In the genomic region with DNA sequence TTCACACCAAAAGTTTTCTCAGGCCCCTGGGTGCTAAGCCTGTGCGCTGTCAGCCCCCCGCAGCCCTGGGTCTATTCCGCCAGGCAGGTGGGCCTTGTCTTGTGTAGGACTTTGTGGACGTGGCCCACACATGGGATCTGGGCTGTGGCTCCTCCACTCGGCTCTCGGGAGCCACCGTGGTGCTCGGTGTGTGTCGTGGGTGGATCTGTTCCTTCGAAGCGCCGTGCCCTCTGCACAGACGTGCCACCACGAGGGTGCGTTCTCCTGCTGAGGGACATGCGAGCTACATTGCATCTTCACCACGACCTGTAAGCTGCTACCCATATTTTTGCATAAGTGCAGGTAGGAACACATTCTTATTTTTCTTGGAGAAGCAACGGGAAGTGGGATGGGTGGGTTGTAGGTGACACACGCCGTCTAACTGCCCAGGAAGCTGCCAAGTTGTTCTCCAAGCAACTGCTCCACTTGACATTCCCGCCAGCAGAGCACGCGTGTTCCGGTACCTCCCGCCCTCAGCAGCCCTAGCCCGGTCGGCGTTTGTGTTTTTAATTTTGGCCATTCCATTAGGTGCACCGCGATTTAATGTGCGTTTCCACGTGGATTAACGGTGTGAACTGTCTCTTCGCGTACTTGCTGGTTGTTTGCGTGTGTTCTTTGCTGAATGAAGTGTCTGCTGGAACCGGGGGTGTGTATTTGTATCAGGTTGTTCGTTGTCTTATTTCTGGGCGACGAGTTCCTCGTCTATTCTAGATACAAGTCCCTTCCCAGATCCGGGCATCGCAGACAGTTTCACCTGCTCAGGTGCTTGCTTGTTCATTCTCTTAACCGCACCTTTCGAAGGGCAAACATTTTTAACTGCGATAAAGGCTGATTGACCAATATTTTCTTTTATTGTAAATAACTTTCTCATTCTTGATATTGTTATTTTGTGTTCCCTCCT, we compare ENCODE assay signal across 16 cellular contexts. TPM values are rescaled to one million over a fixed set of nuclear protein-coding genes. Genes with fewer than 3 reads are reported as not detected.
DNase-seq lines count a peak whose midpoint lies in the region; FAIRE-seq and TF ChIP-seq lines count a peak whose summit lies in the region.
"Had no signal": no experiment of that assay in that cellular context is flagged by ENCODE, and none has a peak within 500 bp of the region (broad histone marks: within the 10 kb centered on the region; RNA-seq: fewer than 3 reads in every experiment).

No MANE protein-coding gene starts in this region.

- H4K20me1 ChIP-seq in osteoblast (ENCODE audit: insufficient read depth, low read length) = no peaks in the 10 kb centered on the region
- no peaks in the 10 kb centered on the region for H4K20me1 ChIP-seq in hepatocyte (ENCODE audit: insufficient read depth, poor library complexity, severe bottlenecking)

- intact Hi-C loops in kidney (cut with DNase I) = no loop called here
- intact Hi-C loops in spleen (cut with DNase I; ENCODE audit: low total_unique reads) = no loop called here

- H3K4me1 Mint-ChIP-seq in brain = peaks cover 37% of the 10 kb centered on the region

- peak overlapping the region in 3 of 5 experiments; percentile 55 to 71 (median 69) for H3K27ac Mint-ChIP-seq in brain
- H3K27ac Mint-ChIP-seq: HFFc6 had no signal

- H3K9me3 Mint-ChIP-seq in brain = peaks cover 0 to 3% (median 0%) of the 10 kb centered on the region in 5 experiments
- H3K9me3 Mint-ChIP-seq: CD4-positive, CD25-positive, alpha-beta regulatory T cell; HFFc6 had no signal

- H3K27me3 ChIP-seq in spleen (replicated peaks in 1 of 7) (peaks cover 0 to 43% (median 0%) of the 10 kb centered on the region in 7 donors), osteoblast (ENCODE audit: insufficient read depth, low read length) (no peaks in the 10 kb centered on the region), hepatocyte (peaks cover 2% of the 10 kb centered on the region)

- TF ChIP-seq CTCF in brain (conservative IDR thresholded peaks at IDR 0.05) (no peak), kidney (IDR thresholded peaks at IDR 0.05; ENCODE audit: borderline replicate concordance, extremely low read depth, insufficient read depth) (no peak), spleen (IDR thresholded peaks at IDR 0.05 in 8 of 11, conservative IDR thresholded peaks at IDR 0.05 in 3 of 11) (no peak), osteoblast (IDR thresholded peaks at IDR 0.05; ENCODE audit: extremely low read depth, low read depth, low read length) (no peak), hepatocyte (IDR thresholded peaks at IDR 0.05; ENCODE audit: poor library complexity) (no peak)

- H3K27ac ChIP-seq in kidney (ENCODE audit: low read depth in 2 of 2, low read length in 2 of 2) (no peak overlapping the region), spleen (no peak overlapping the region), osteoblast (ENCODE audit: low read depth, low read length) (no peak overlapping the region), hepatocyte (no peak overlapping the region)
- H3K27ac ChIP-seq: 22Rv1, HL-60 had no signal

- H3K9me3 ChIP-seq in kidney (ENCODE audit: control insufficient read depth in 1 of 2, low read length in 2 of 2) (no peaks in the 10 kb centered on the region), spleen (no peaks in the 10 kb centered on the region), osteoblast (ENCODE audit: low read depth, low read length) (no peaks in the 10 kb centered on the region), hepatocyte (ENCODE audit: low read depth) (no peaks in the 10 kb centered on the region)

- H3K4me1 ChIP-seq in kidney (ENCODE audit: control insufficient read depth in 1 of 2, insufficient read depth in 1 of 2, low read depth in 1 of 2, low read length in 2 of 2) = no peaks in the 10 kb centered on the region
- peaks cover 0 to 16% (median 0%) of the 10 kb centered on the region in 6 donors for H3K4me1 ChIP-seq in spleen
- H3K4me1 ChIP-seq in osteoblast (ENCODE audit: insufficient read depth, low read length) = no peaks in the 10 kb centered on the region
- H3K4me1 ChIP-seq in hepatocyte (ENCODE audit: insufficient read depth) = peaks cover 8% of the 10 kb centered on the region

- H2AFZ ChIP-seq in osteoblast (ENCODE audit: low read length) (no peak overlapping the region), hepatocyte (no peak overlapping the region)

- H3K36me3 ChIP-seq in kidney (ENCODE audit: control insufficient read depth in 1 of 2, insufficient read depth in 2 of 2, low read length in 2 of 2) = no peaks in the 10 kb centered on the region
- no peaks in the 10 kb centered on the region for H3K36me3 ChIP-seq in spleen
- no peaks in the 10 kb centered on the region for H3K36me3 ChIP-seq in osteoblast (ENCODE audit: insufficient read depth, low read length)
- H3K36me3 ChIP-seq in hepatocyte (replicated peaks; ENCODE audit: insufficient read depth, low read depth) = no peaks in the 10 kb centered on the region

- DNase-seq in NCI-H748 (lab: John Stamatoyannopoulos, UW; ENCODE audit: unreplicated experiment) (peak; percentile 5), NCI-H748 treated with DMSO at 0.1 percent for 48 hours (lab: John Stamatoyannopoulos, UW) (no peak), kidney (peak; percentile 57), spleen (peak; percentile 58), osteoblast (ENCODE audit: insufficient read length, low spot score, missing footprints) (no peak), hepatocyte (ENCODE audit: low spot score) (no peak), NCI-H345 treated with DMSO at 0.1 percent for 48 hours (lab: John Stamatoyannopoulos, UW; ENCODE audit: unreplicated experiment) (no peak)
- DNase-seq: CD4-positive, CD25-positive, alpha-beta regulatory T cell; DMS53; GF-D8; HCEC 1CT; HFFc6 had no signal

- H3K79me2 ChIP-seq in osteoblast (ENCODE audit: insufficient read depth, low read length) (no peaks in the 10 kb centered on the region), hepatocyte (no peaks in the 10 kb centered on the region)

- H3K4me3 ChIP-seq in kidney (ENCODE audit: low read length in 2 of 2) (no peak overlapping the region), spleen (no peak overlapping the region), osteoblast (ENCODE audit: insufficient read depth, low read length) (no peak overlapping the region), hepatocyte (no peak overlapping the region)

- no peaks in the 10 kb centered on the region for H3K9me2 ChIP-seq in hepatocyte (replicated peaks; ENCODE audit: insufficient read depth)

- WGBS in spleen, 5 donors = 88 to 92% (median 91%) methylated on average over 45 to 46 of the region's 46 CpGs
- 94% methylated on average over 46 of the region's 46 CpGs for WGBS in hepatocyte (ENCODE audit: low lambda C conversion rate, missing lambda C conversion rate)

- no peak overlapping the region for H3K4me2 ChIP-seq in osteoblast (ENCODE audit: insufficient read depth, low read length)
- H3K4me2 ChIP-seq in hepatocyte = no peak overlapping the region

- TF ChIP-seq POLR2A in spleen (IDR thresholded peaks at IDR 0.05) = no peak

- H3K27me3 Mint-ChIP-seq in brain = peaks cover 8% of the 10 kb centered on the region
- H3K27me3 Mint-ChIP-seq: CD4-positive, CD25-positive, alpha-beta regulatory T cell had no signal

- no peaks in the 10 kb centered on the region for H3K36me3 Mint-ChIP-seq in brain
- H3K36me3 Mint-ChIP-seq: CD4-positive, CD25-positive, alpha-beta regulatory T cell had no signal

- no peak for FAIRE-seq in kidney (lab: Jason Lieb, UNC)
- FAIRE-seq: GM19239 had no signal

- no peak overlapping the region for H3K9ac ChIP-seq in kidney (ENCODE audit: low read length in 2 of 2)

- H3K4me3 Mint-ChIP-seq in brain = no peak overlapping the region
- H3K4me3 Mint-ChIP-seq: CD4-positive, CD25-positive, alpha-beta regulatory T cell; HFFc6 had no signal

RNA-seq across cellular contexts. Expression of a gene that starts 47.4 kb away (rescaled TPM):
- polyA plus RNA-seq in brain (ENCODE audit: insufficient read depth, low read depth, low replicate concordance) = 1.3 TPM
- 8.3 TPM for total RNA-seq in kidney
- polyA plus RNA-seq in kidney (ENCODE audit: insufficient read depth, low read depth, low replicate concordance) = 3.8 TPM
- 1 to 10 TPM in 1 of 7 donors, under 1 TPM in 5, not detected in 1; 0.09 to 1.1 (median 0.45) TPM for total RNA-seq in spleen
- polyA plus RNA-seq in spleen = under 1 TPM in 2 of 3 donors, not detected in 1; 0.03 to 0.08 TPM
- under 0.01 and 0.29 TPM in 2 replicates for total RNA-seq in osteoblast
- total RNA-seq in hepatocyte = 1.6 and 2.4 TPM in 2 replicates
- polyA plus RNA-seq in hepatocyte = 1.5 and 2.2 TPM in 2 replicates
- total RNA-seq: CD4-positive, CD25-positive, alpha-beta regulatory T cell had no signal
- polyA plus RNA-seq: CD4-positive, CD25-positive, alpha-beta regulatory T cell had no signal

Comparison
In these comparisons a context has a peak if more than half of its experiments do, and no peak if none do; other contexts are left out.
1. DNase-seq: peak in NCI-H748 (single experiment), kidney (single experiment) and spleen (single experiment); none in NCI-H748 treated with DMSO at 0.1 percent for 48 hours (single experiment), osteoblast (single experiment), hepatocyte (single experiment) and NCI-H345 treated with DMSO at 0.1 percent for 48 hours (single experiment).